In the genomic region with DNA sequence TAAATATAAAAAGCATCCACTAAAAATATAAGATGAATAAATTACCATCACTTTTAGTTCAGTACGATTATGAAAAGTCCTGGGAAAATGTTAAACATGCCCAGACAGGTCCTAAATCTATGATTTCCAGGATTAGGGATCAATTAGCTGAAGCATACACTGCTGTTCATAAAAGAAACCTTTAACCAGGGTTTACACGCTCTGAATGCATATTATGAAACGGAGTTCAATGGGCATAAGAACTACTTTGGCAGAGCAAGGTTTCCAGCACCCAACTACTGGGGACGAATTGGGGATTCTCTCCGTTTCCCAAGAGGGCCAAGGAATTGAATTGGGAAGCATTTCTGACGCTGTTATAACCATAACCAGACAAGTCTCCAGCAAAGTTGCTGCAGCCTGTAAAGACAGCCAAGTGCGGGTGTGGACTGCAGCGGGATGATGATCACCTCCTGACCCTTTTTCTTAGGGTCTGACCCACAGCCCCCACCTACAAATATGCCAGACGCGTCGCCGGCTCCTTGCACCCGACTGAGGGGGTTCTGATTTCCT, we compare ENCODE assay signal across 8 cellular contexts. TPM values are rescaled to one million over a fixed set of nuclear protein-coding genes. Genes with fewer than 3 reads are reported as not detected.
A peak's percentile ranks its signal among the peaks of the same experiment; 100 is the strongest.
DNase-seq lines count a peak whose midpoint lies in the region; ATAC-seq, FAIRE-seq and TF ChIP-seq lines count a peak whose summit lies in the region.

No MANE protein-coding gene starts in this region.

- 0 to 1% (median 1%) methylated on average over 13 of the region's 13 CpGs for WGBS in ovary, 3 donors

- peak overlapping the region; percentile 77 for H3K9ac ChIP-seq in PC-3 (ENCODE audit: low read length)
- peak overlapping the region; percentile 84 for H3K9ac ChIP-seq in endothelial cell of umbilical vein (replicated peaks; ENCODE audit: extremely low read depth, insufficient read depth, low read length)

- TF ChIP-seq CTCF in GM06990 (IDR thresholded peaks at IDR 0.05; ENCODE audit: insufficient read depth, low read length, poor library complexity, severe bottlenecking): no peak
- TF ChIP-seq CTCF in PC-3 (conservative IDR thresholded peaks at IDR 0.05; ENCODE audit: low read depth, low read length): no peak
- no peak for TF ChIP-seq CTCF in endothelial cell of umbilical vein (IDR thresholded peaks at IDR 0.05; ENCODE audit: extremely low read depth in 1 of 2, insufficient read depth in 1 of 2, low read depth in 1 of 2, low read length in 2 of 2)
- no peak for TF ChIP-seq CTCF in ovary (IDR thresholded peaks at IDR 0.05)
- TF ChIP-seq CTCF in GM13976 (IDR thresholded peaks at IDR 0.05; ENCODE audit: borderline replicate concordance, control extremely low read depth, extremely low read depth, insufficient read depth, missing control alignments): no peak

- POLR2A ChIA-PET in PC-3 (lab: Charles Lee; ENCODE audit: unreplicated experiment) (no interaction called here), endothelial cell of umbilical vein (lab: Charles Lee) (no interaction called here)

- peak; percentile 54 for TF ChIP-seq POLR2A in endothelial cell of umbilical vein (IDR thresholded peaks at IDR 0.05; ENCODE audit: low read depth, low read length)
- TF ChIP-seq POLR2A in ovary (IDR thresholded peaks at IDR 0.05): no peak

- peak overlapping the region; percentile 85 for H3K4me2 ChIP-seq in PC-3 (ENCODE audit: low read length)
- peak overlapping the region; percentile 97 for H3K4me2 ChIP-seq in endothelial cell of umbilical vein (ENCODE audit: insufficient read depth, low read length)

- no peaks in the 10 kb centered on the region for H3F3A ChIP-seq in PC-3 (ENCODE audit: low read length, unreplicated experiment)

- DNase-seq in GM06990 (ENCODE audit: extremely low read depth, insufficient read length): no peak
- DNase-seq in PC-3: peak; percentile 33
- no peak for DNase-seq in endothelial cell of umbilical vein (ENCODE audit: low read depth, low spot score)
- DNase-seq in ovary: no peak
- DNase-seq in stimulated activated CD4-positive, alpha-beta T cell treated with anti-CD3 and anti-CD28 coated beads, Interleukin-4, amount 100 ng/mL, for 1 hour: no peak
- DNase-seq in KBM-7: no peak
- no peak for DNase-seq in GM13976 (ENCODE audit: low spot score)

- no peaks in the 10 kb centered on the region for H3K9me2 ChIP-seq in PC-3 (replicated peaks; ENCODE audit: low read length)

- H3K27ac ChIP-seq in PC-3 (ENCODE audit: low read length) (no peak overlapping the region), endothelial cell of umbilical vein (ENCODE audit: insufficient read depth, low read depth, low read length) (peak overlapping the region; percentile 64), ovary (no peak overlapping the region)

- H4K20me1 ChIP-seq in PC-3 (ENCODE audit: low read length) (0 out of 2 replicates have a peak, but pooled peaks cover 9% of the 10 kb centered on the region), endothelial cell of umbilical vein (replicated peaks; ENCODE audit: control insufficient read depth, extremely low read depth, insufficient read depth, low read length) (no peaks in the 10 kb centered on the region)

- CTCF ChIA-PET in PC-3 (lab: Charles Lee): no interaction called here
- CTCF ChIA-PET in endothelial cell of umbilical vein (lab: Charles Lee): interaction anchor here (0.8 to 1.8 kb wide), 14 partner anchors 11 to 254 kb away, joined by 3 to 21 read pairs (median 4); no protein-coding TSS in a partner anchor

- intact Hi-C loops in PC-3 (cut with micrococcal nuclease) (loop anchor here (5.0 to 10.0 kb wide), 4 partner anchors 105 to 255 kb away; no protein-coding TSS in a partner anchor), endothelial cell of umbilical vein (cut with micrococcal nuclease) (loop anchor here (1.0 to 10.0 kb wide), 6 partner anchors 62 to 1343 kb away; a partner anchor contains a TSS), ovary (cut with DNase I) (loop anchor here in 3 of 4 donors (5.0 kb wide), 3 partner anchors 70 to 80 kb away; no protein-coding TSS in a partner anchor)

- H3K4me3 ChIP-seq in GM06990 (replicated peaks; ENCODE audit: low read depth, low read length) (peak overlapping the region; percentile 92), PC-3 (ENCODE audit: low read length) (peak overlapping the region; percentile 86), endothelial cell of umbilical vein (replicated peaks in 1 of 3; ENCODE audit: insufficient read depth in 1 of 3, low read depth in 1 of 3, low read length in 3 of 3) (peak overlapping the region; percentile 74 to 99 (median 98)), ovary (peak overlapping the region; percentile 71)

- H3K27me3 ChIP-seq in GM06990 (replicated peaks; ENCODE audit: control insufficient read depth, insufficient read depth, low read length) (no peaks in the 10 kb centered on the region), PC-3 (ENCODE audit: low read length) (no peaks in the 10 kb centered on the region), endothelial cell of umbilical vein (ENCODE audit: control insufficient read depth in 2 of 2, insufficient read depth in 2 of 2, low read length in 2 of 2) (no peaks in the 10 kb centered on the region), ovary (no peaks in the 10 kb centered on the region)

- peaks cover 2% of the 10 kb centered on the region; the same call in 1 of the 2 replicates for H3K36me3 ChIP-seq in GM06990 (ENCODE audit: control insufficient read depth, insufficient read depth, low read length)
- H3K36me3 ChIP-seq in PC-3 (ENCODE audit: low read depth, low read length): peaks cover 5% of the 10 kb centered on the region; the same call in 1 of the 2 replicates
- H3K36me3 ChIP-seq in endothelial cell of umbilical vein (ENCODE audit: control insufficient read depth in 2 of 2, extremely low read depth in 1 of 2, insufficient read depth in 2 of 2, low read length in 2 of 2): peaks cover 0 to 16% of the 10 kb centered on the region in 2 experiments
- no peaks in the 10 kb centered on the region for H3K36me3 ChIP-seq in ovary

- dilution Hi-C loops in endothelial cell of umbilical vein (cut with MboI; ENCODE audit: extremely low pct_ligation_motif_present, low sequenced_read_pairs): no loop called here

- in situ Hi-C loops in KBM-7 (cut with MboI; ENCODE audit: low pct_unique_long_range_greater_than_20kb, low sequenced_read_pairs): no loop called here
- in situ Hi-C loops in GM13976 (cut with MboI; ENCODE audit: low sequenced_read_pairs, unreplicated experiment): no loop called here

- H3K79me2 ChIP-seq in PC-3 (ENCODE audit: low read length): peaks cover 52% of the 10 kb centered on the region
- peaks cover 44% of the 10 kb centered on the region for H3K79me2 ChIP-seq in endothelial cell of umbilical vein (ENCODE audit: control insufficient read depth, insufficient read depth, low read length)

- peak; percentile 63 for FAIRE-seq in endothelial cell of umbilical vein (lab: Jason Lieb, UNC)

- H3K4me1 ChIP-seq in PC-3 (ENCODE audit: insufficient read depth, low read length) (peaks cover 36% of the 10 kb centered on the region), endothelial cell of umbilical vein (ENCODE audit: control insufficient read depth, extremely low read depth, insufficient read depth, low read length) (peaks cover 37% of the 10 kb centered on the region), ovary (ENCODE audit: insufficient read depth) (peaks cover 2% of the 10 kb centered on the region)

- TSS peak; percentile 31 for BruUV-seq in PC-3 (replicated peaks; lab: Mats Ljungman, UMichigan)
- BruUV-seq in endothelial cell of umbilical vein (replicated peaks; lab: Mats Ljungman, UMichigan): TSS peak; percentile 49

- no peaks in the 10 kb centered on the region for H3K9me3 ChIP-seq in PC-3 (ENCODE audit: low read length)
- no peaks in the 10 kb centered on the region for H3K9me3 ChIP-seq in endothelial cell of umbilical vein (replicated peaks; ENCODE audit: control insufficient read depth, insufficient read depth, low read length)
- H3K9me3 ChIP-seq in ovary: no peaks in the 10 kb centered on the region

- no peak for TF ChIP-seq EP300 in ovary (IDR thresholded peaks at IDR 0.05)

- ATAC-seq in PC-3: peak; percentile 1
- no peak for ATAC-seq in HG03354 (IDR thresholded peaks at IDR 0.05; ENCODE audit: poor library complexity, severe bottlenecking, unreplicated experiment)

- peak overlapping the region; percentile 93 for H2AFZ ChIP-seq in PC-3 (ENCODE audit: low read length)
- H2AFZ ChIP-seq in endothelial cell of umbilical vein (ENCODE audit: low read depth, low read length): peak overlapping the region; percentile 29

- no peaks in the 10 kb centered on the region for H3K9me1 ChIP-seq in endothelial cell of umbilical vein (replicated peaks; ENCODE audit: control insufficient read depth, extremely low read depth, insufficient read depth, low read length)

TF ChIP-seq in endothelial cell of umbilical vein, 7 proteins besides CTCF, POLR2A, EP300 and RAD21:
- no peak for TF ChIP-seq GATA2 (IDR thresholded peaks at IDR 0.05; ENCODE audit: insufficient read depth, insufficient read length, low read depth, low read length)
- no peak for TF ChIP-seq JUN (IDR thresholded peaks at IDR 0.05; ENCODE audit: borderline replicate concordance, insufficient read depth, insufficient read length, low read depth)
- TF ChIP-seq POLR2AphosphoS5 (IDR thresholded peaks at IDR 0.05; ENCODE audit: insufficient read depth, low read depth, low read length): peak; percentile 56
TF ChIP-seq in endothelial cell of umbilical vein: peak in this region for 1.

RNA-seq across cellular contexts. Expression of a gene that starts 1.6 kb away (rescaled TPM):
- total RNA-seq in PC-3 (2014; rRNA removed) (6.7 and 8.2 TPM in 2 replicates), endothelial cell of umbilical vein (21.5 and 22.1 TPM in 2 replicates), ovary (10 to 100 TPM; 11.9 to 23.4 (median 18.9) TPM)
- polyA plus RNA-seq in endothelial cell of umbilical vein (4.2 and 5.5 TPM in 2 replicates), ovary (10 to 100 TPM in 1 of 2 donors, 1 to 10 TPM in 1; 7.4 to 21.1 TPM)
- 4.5 and 4.8 TPM in 2 replicates for polyA plus RNA-seq in endothelial cell of umbilical vein (2011; cell fraction: cytosol; rRNA removed)
- 4.4 and 7.3 TPM in 2 replicates for polyA plus RNA-seq in endothelial cell of umbilical vein (2011; cell fraction: nucleus; rRNA removed)
- polyA plus RNA-seq in endothelial cell of umbilical vein (2012): 13.9 and 17.7 TPM in 2 replicates
- polyA minus RNA-seq in endothelial cell of umbilical vein: 11.8 and 14.7 TPM in 2 replicates
- 43.8 TPM for polyA minus RNA-seq in endothelial cell of umbilical vein (2011; cell fraction: cytosol; rRNA and poly(A)+ RNA removed)
- polyA minus RNA-seq in endothelial cell of umbilical vein (2011; cell fraction: nucleus; rRNA and poly(A)+ RNA removed): 13.7 and 18.0 TPM in 2 replicates
